ENCODE assay signal across 16 cellular contexts in genomic region chr1:177937174-177937770, GRCh38. TPM values are rescaled to one million over a fixed set of nuclear protein-coding genes. Genes with fewer than 3 reads are reported as not detected.
DNase-seq lines count a peak whose midpoint lies in the region; ATAC-seq and TF ChIP-seq lines count a peak whose summit lies in the region.
"Had no signal": no experiment of that assay in that cellular context is flagged by ENCODE, and none has a peak within 500 bp of the region (broad histone marks: within the 10 kb centered on the region; RNA-seq: fewer than 3 reads in every experiment).

No MANE protein-coding gene starts in this region.

- H4K8ac ChIP-seq in neuronal stem cell (ENCODE audit: low read depth, low read length): no peak overlapping the region

- peak overlapping the region; percentile 21 for H3K18ac ChIP-seq in neuronal stem cell (ENCODE audit: low read length)

- H3K27ac ChIP-seq in SJSA1 (peak overlapping the region; percentile 59), neuronal stem cell (replicated peaks; ENCODE audit: low read length) (no peak overlapping the region)
- H3K27ac ChIP-seq: 22Rv1, BLaER1 had no signal

- peak overlapping the region; percentile 60 for H2AK5ac ChIP-seq in neuronal stem cell (ENCODE audit: low read depth, low read length)

- H3K9ac ChIP-seq in neuronal stem cell (ENCODE audit: low read depth, low read length, poor library complexity): no peak overlapping the region
- H3K9ac ChIP-seq: BLaER1 had no signal

- H2BK12ac ChIP-seq in neuronal stem cell (ENCODE audit: low read length): no peak overlapping the region

- H3K4ac ChIP-seq in neuronal stem cell (ENCODE audit: low read length): no peak overlapping the region

- H3K27me3 ChIP-seq in SJSA1 (replicated peaks): no peaks in the 10 kb centered on the region
- peaks cover 0 to 2% (median 0%) of the 10 kb centered on the region in 3 experiments for H3K27me3 ChIP-seq in neuronal stem cell (ENCODE audit: control insufficient read depth in 3 of 3, insufficient read depth in 3 of 3, low read depth in 1 of 3, low read length in 3 of 3)
- H3K27me3 ChIP-seq: BLaER1 had no signal

- ATAC-seq in GM18511 (IDR thresholded peaks at IDR 0.05; ENCODE audit: unreplicated experiment): no peak

- H2BK120ac ChIP-seq in neuronal stem cell (ENCODE audit: low read depth, low read length): no peak overlapping the region

- no peak overlapping the region for H3K23ac ChIP-seq in neuronal stem cell (ENCODE audit: low read depth, low read length, poor library complexity)

- H2AFZ ChIP-seq in neuronal stem cell (ENCODE audit: low read length): no peak overlapping the region

- no peak overlapping the region for H2BK5ac ChIP-seq in neuronal stem cell (ENCODE audit: low read length)

- H3K14ac ChIP-seq in neuronal stem cell (ENCODE audit: low read length): no peak overlapping the region

- no peaks in the 10 kb centered on the region for H3K79me1 ChIP-seq in neuronal stem cell (ENCODE audit: low read depth, low read length)

- H3K36me3 ChIP-seq in SJSA1 (no peaks in the 10 kb centered on the region), neuronal stem cell (replicated peaks in 1 of 2; ENCODE audit: control insufficient read depth in 2 of 2, insufficient read depth in 2 of 2, low read length in 2 of 2) (no peaks in the 10 kb centered on the region)
- H3K36me3 ChIP-seq: BLaER1 had no signal

- no peaks in the 10 kb centered on the region for H3K9me3 ChIP-seq in SJSA1 (replicated peaks)
- H3K9me3 ChIP-seq in neuronal stem cell (replicated peaks in 1 of 2; ENCODE audit: control insufficient read depth in 2 of 2, insufficient read depth in 1 of 2, low read depth in 1 of 2, low read length in 2 of 2): no peaks in the 10 kb centered on the region
- H3K9me3 ChIP-seq: BLaER1, Caco-2 had no signal

- TF ChIP-seq CTCF in epithelial cell of esophagus (IDR thresholded peaks at IDR 0.05; ENCODE audit: insufficient read depth, low read depth, low read length, missing control alignments): no peak

- WGBS in neuronal stem cell (ENCODE audit: extremely low coverage in 2 of 2, insufficient read length in 2 of 2, insufficient replicate concordance in 1 of 2), 2 donors: no CpG with 5 or more reads among the region's 9 CpGs

- peaks cover 15% of the 10 kb centered on the region for H3K4me1 ChIP-seq in SJSA1 (replicated peaks)
- peaks cover 0 to 6% of the 10 kb centered on the region in 2 donors for H3K4me1 ChIP-seq in neuronal stem cell (ENCODE audit: control insufficient read depth in 2 of 2, insufficient read depth in 1 of 2, low read depth in 1 of 2, low read length in 2 of 2)
- H3K4me1 ChIP-seq: BLaER1, Caco-2 had no signal

- peak overlapping the region; percentile 42 for H2BK15ac ChIP-seq in neuronal stem cell (ENCODE audit: low read length)

- H3K4me3 ChIP-seq in SJSA1 (no peak overlapping the region), epithelial cell of esophagus (ENCODE audit: low read length) (no peak overlapping the region), neuronal stem cell (ENCODE audit: low read length in 2 of 2) (no peak overlapping the region)
- H3K4me3 ChIP-seq: BLaER1 had no signal

- H4K91ac ChIP-seq in neuronal stem cell (ENCODE audit: low read depth, low read length, poor library complexity): no peak overlapping the region

- DNase-seq in ELF-1 (ENCODE audit: low read depth, low spot score): peak; percentile 28
- DNase-seq in SJSA1 (ENCODE audit: low read depth in 1 of 2, low spot score in 2 of 2): no peak
- peak; percentile 46 for DNase-seq in epithelial cell of esophagus (ENCODE audit: low read depth)
- DNase-seq in neuronal stem cell (ENCODE audit: low spot score): no peak
- no peak for DNase-seq in 8988T
- no peak for DNase-seq in NCI-H1694 treated with DMSO at 0.1 percent for 48 hours (lab: John Stamatoyannopoulos, UW)
- no peak for DNase-seq in cortex of kidney (lab: John Stamatoyannopoulos, UW)
- DNase-seq: AML-193; Caco-2; CD8-positive, alpha-beta memory T cell; DND-41; GF-D8; H7 had no signal

- no peak overlapping the region for H3K4me2 ChIP-seq in neuronal stem cell (ENCODE audit: insufficient read depth, low read length, poor library complexity, severe bottlenecking)
- H3K4me2 ChIP-seq: BLaER1 had no signal

RNA-seq across cellular contexts. Expression of gene SEC16B, which starts 32.6 kb away (rescaled TPM):
- 0.13 and 0.82 TPM in 2 replicates for total RNA-seq in SJSA1 (2014; rRNA removed; shearing (Covaris generic))
- polyA plus RNA-seq in neuronal stem cell (2013, experiment 1 of 2): 0.95 TPM
- 1.1 TPM for polyA plus RNA-seq in neuronal stem cell (2013, experiment 2 of 2)
- total RNA-seq: CD8-positive, alpha-beta memory T cell had no signal
- polyA plus RNA-seq: CD8-positive, alpha-beta memory T cell had no signal

Comparison
In these comparisons a context has a peak if more than half of its experiments do, and no peak if none do; other contexts are left out.
1. DNase-seq: peak in ELF-1 (single experiment) and epithelial cell of esophagus (single experiment); none in SJSA1 (0 of 2), neuronal stem cell (single experiment), 8988T (single experiment), NCI-H1694 treated with DMSO at 0.1 percent for 48 hours (single experiment) and cortex of kidney (single experiment).